1 cellular context compared by ENCODE assay signal in genomic region chr7:139572704-139573395, GRCh38.
TF ChIP-seq lines count a peak whose summit lies in the region.

No MANE protein-coding gene starts in this region.

TF ChIP-seq in WTC11, 78 proteins besides CTCF, POLR2A, EP300 and RAD21:
- no peak for TF ChIP-seq ARID4B (CRISPR knock-in tag; IDR thresholded peaks at IDR 0.05; ENCODE audit: borderline replicate concordance)
- TF ChIP-seq ZNF263 (CRISPR knock-in tag; IDR thresholded peaks at IDR 0.05; ENCODE audit: low read depth) = no peak
- TF ChIP-seq PRDM15 (CRISPR knock-in tag; IDR thresholded peaks at IDR 0.05) = no peak
- TF ChIP-seq TP53 (CRISPR knock-in tag; IDR thresholded peaks at IDR 0.05) = no peak
- TF ChIP-seq MAX (CRISPR knock-in tag; IDR thresholded peaks at IDR 0.05) = no peak
- no peak for TF ChIP-seq ZMAT4 (CRISPR knock-in tag; IDR thresholded peaks at IDR 0.05)
- TF ChIP-seq JUN (CRISPR knock-in tag; IDR thresholded peaks at IDR 0.05) = no peak
- no peak for TF ChIP-seq SP1 (CRISPR knock-in tag; conservative IDR thresholded peaks at IDR 0.05)
